In the genomic region with DNA sequence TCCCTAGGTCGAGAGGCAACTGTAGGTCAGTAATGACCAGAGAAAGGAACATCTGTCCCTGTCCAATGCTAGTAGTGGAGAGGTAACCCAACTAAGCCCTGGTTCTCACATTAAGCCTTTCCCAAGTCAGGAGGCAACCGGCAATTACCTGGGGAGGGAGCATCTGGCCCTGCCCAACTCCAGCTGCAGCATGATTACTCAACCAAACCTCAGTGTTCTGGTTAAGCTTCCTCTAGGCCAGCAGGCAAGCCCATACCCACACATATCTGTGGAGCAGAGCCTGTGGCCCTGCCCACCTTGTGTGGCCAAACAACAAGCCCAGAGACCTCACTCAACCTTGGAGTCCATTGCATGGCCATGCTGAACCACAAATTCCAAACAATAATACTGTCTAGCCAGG, we compare ENCODE assay signal across 24 cellular contexts.
"Had no signal": no experiment of that assay in that cellular context is flagged by ENCODE, and none has a peak within 500 bp of the region (broad histone marks: within the 10 kb centered on the region; RNA-seq: fewer than 3 reads in every experiment).

No MANE protein-coding gene starts in this region.

- H3K27ac ChIP-seq: colonic mucosa, epithelial cell of prostate, esophagus squamous epithelium, gastroesophageal sphincter, heart left ventricle, hepatocyte, left lung, lower lobe of right lung had no signal

- H3K27ac Mint-ChIP-seq: dendritic cell treated with granulocyte-macrophage colony-stimulating factor and Interleukin-4, amounts not matched to agents 40 ng/mL and 50 ng/mL, for 4 days; immature natural killer cell; memory B cell had no signal

- H3K4me1 ChIP-seq: colonic mucosa, esophagus squamous epithelium, gastroesophageal sphincter, heart left ventricle, left lung, lower lobe of right lung had no signal

- H3K4me3 Mint-ChIP-seq: dendritic cell treated with granulocyte-macrophage colony-stimulating factor and Interleukin-4, amounts not matched to agents 40 ng/mL and 50 ng/mL, for 4 days; immature natural killer cell; memory B cell; naive thymus-derived CD8-positive, alpha-beta T cell had no signal

- ATAC-seq: esophagus mucosa; gastroesophageal sphincter; heart left ventricle; left cardiac atrium; left lung; left ventricle myocardium superior; lower lobe of right lung; naive thymus-derived CD8-positive, alpha-beta T cell had no signal

- H3K27me3 ChIP-seq: colonic mucosa, esophagus squamous epithelium, gastroesophageal sphincter, heart left ventricle, hepatocyte, left lung had no signal

- H3K4me1 Mint-ChIP-seq: immature natural killer cell, memory B cell had no signal

- DNase-seq: colonic mucosa; cortex of kidney; effector memory CD4-positive, alpha-beta T cell; erythroblast; esophagus squamous epithelium; foreskin fibroblast; heart left ventricle; hypothalamus; immature natural killer cell; islet precursor cell; left cardiac atrium; left lung; left ventricle myocardium superior; lower lobe of right lung; mesendoderm; midbrain; naive B cell; naive thymus-derived CD8-positive, alpha-beta T cell had no signal
